Comparison of ENCODE assay signal across 21 cellular contexts in the genomic region with DNA sequence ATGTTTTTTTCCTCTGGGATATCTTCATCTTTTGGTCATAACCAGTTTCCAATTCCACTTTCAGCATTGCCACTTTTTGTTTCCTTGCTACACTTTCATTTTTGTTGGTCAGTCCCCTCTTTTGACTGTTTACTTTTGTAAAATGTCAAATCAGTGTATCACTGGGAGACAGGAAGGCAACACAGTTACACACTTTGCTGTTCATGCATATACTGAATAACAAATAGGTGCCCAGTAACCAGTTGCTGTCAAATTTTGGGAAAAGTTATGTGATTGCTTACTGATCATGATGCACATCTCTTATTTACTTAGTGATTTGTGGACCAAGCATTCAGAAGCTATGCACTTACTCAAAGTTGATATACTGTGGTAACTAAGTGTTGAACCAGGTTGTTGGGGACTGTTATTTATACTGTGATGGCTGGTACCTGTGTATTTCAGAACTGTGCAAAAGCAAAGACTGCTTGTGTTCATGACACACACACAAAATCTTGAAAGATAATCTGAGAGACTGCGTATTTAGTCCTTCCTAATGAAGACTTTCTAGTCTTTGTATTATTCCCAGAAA. TPM values are rescaled to one million over a fixed set of nuclear protein-coding genes. Genes with fewer than 3 reads are reported as not detected.
A peak's percentile ranks its signal among the peaks of the same experiment; 100 is the strongest.
DNase-seq lines count a peak whose midpoint lies in the region; ATAC-seq lines count a peak whose summit lies in the region.
"Had no signal": no experiment of that assay in that cellular context is flagged by ENCODE, and none has a peak within 500 bp of the region (broad histone marks: within the 10 kb centered on the region; RNA-seq: fewer than 3 reads in every experiment).

No MANE protein-coding gene starts in this region.

- H3K36me3 ChIP-seq in MG63 = no peaks in the 10 kb centered on the region; the same call in none of the 2 replicates
- H3K36me3 ChIP-seq: right lobe of liver, upper lobe of left lung had no signal

- peak overlapping the region; percentile 77 for H3K27ac Mint-ChIP-seq in activated T-cell treated with anti-CD3 and anti-CD28 coated beads, Interleukin-2, amount 50 U/mL, for 24 hours
- peak overlapping the region; percentile 34 for H3K27ac Mint-ChIP-seq in stimulated activated effector memory CD8-positive, alpha-beta T cell treated with anti-CD3 and anti-CD28 coated beads, Interleukin-12 subunit alpha, Interleukin-12 subunit beta, amount 100 ng/mL, for 72 hours

- DNase-seq in activated T-cell treated with anti-CD3 and anti-CD28 coated beads, Interleukin-2, amount 50 U/mL, for 24 hours = no peak
- DNase-seq in activated T-cell treated with anti-CD3 and anti-CD28 coated beads, Interleukin-2, amount 50 U/mL, for 1 hour = no peak
- DNase-seq in astrocyte of the hippocampus (ENCODE audit: low read depth, low spot score) (peak; percentile 11), MG63 (no peak), HK-2 (ENCODE audit: unreplicated experiment) (no peak)
- no peak for DNase-seq in stimulated activated effector memory CD8-positive, alpha-beta T cell treated with anti-CD3 and anti-CD28 coated beads, Interleukin-12 subunit alpha, Interleukin-12 subunit beta, amount 100 ng/mL, for 72 hours (ENCODE audit: low spot score in 2 of 2)
- no peak for DNase-seq in stimulated activated CD4-positive, alpha-beta T cell treated with anti-CD3 and anti-CD28 coated beads, Interleukin-1b, Interleukin-23, amount 100 ng/mL, for 48 hours
- DNase-seq: activated CD4-positive, alpha-beta T cell treated with anti-CD3 and anti-CD28 coated beads for 4 hours; activated effector memory CD4-positive, alpha-beta T cell treated with Interleukin-2 at 50 U/mL for 16 hours; body of pancreas; dorsolateral prefrontal cortex; esophagus squamous epithelium; Kasumi-1; NCI-H1436 treated with DMSO at 0.1 percent for 48 hours; NCI-H226; occipital lobe; right lobe of liver; SHP77; stimulated activated CD4-positive, alpha-beta T cell treated with anti-CD3 and anti-CD28 coated beads, Interleukin-4, amount 100 ng/mL, for 24 hours; upper lobe of left lung had no signal

- no peak overlapping the region for H3K4me3 Mint-ChIP-seq in activated T-cell treated with anti-CD3 and anti-CD28 coated beads, Interleukin-2, amount 50 U/mL, for 24 hours
- H3K4me3 Mint-ChIP-seq in stimulated activated effector memory CD8-positive, alpha-beta T cell treated with anti-CD3 and anti-CD28 coated beads, Interleukin-12 subunit alpha, Interleukin-12 subunit beta, amount 100 ng/mL, for 72 hours = peak overlapping the region; percentile 25

- no peaks in the 10 kb centered on the region for H3K27me3 Mint-ChIP-seq in activated T-cell treated with anti-CD3 and anti-CD28 coated beads, Interleukin-2, amount 50 U/mL, for 24 hours

- H3K36me3 Mint-ChIP-seq in activated T-cell treated with anti-CD3 and anti-CD28 coated beads, Interleukin-2, amount 50 U/mL, for 24 hours (ENCODE audit: low read depth) = peaks cover 47% of the 10 kb centered on the region
- peaks cover 48% of the 10 kb centered on the region for H3K36me3 Mint-ChIP-seq in stimulated activated effector memory CD8-positive, alpha-beta T cell treated with anti-CD3 and anti-CD28 coated beads, Interleukin-12 subunit alpha, Interleukin-12 subunit beta, amount 100 ng/mL, for 72 hours

- no peaks in the 10 kb centered on the region for H3K27me3 ChIP-seq in MG63
- H3K27me3 ChIP-seq: body of pancreas, dorsolateral prefrontal cortex, esophagus squamous epithelium, right lobe of liver, upper lobe of left lung had no signal

- H3K9me3 ChIP-seq in MG63 = no peaks in the 10 kb centered on the region
- H3K9me3 ChIP-seq: body of pancreas, esophagus squamous epithelium, right lobe of liver, upper lobe of left lung had no signal

- no peak overlapping the region for H3K4me3 ChIP-seq in MG63
- H3K4me3 ChIP-seq: body of pancreas, dorsolateral prefrontal cortex, esophagus squamous epithelium, right lobe of liver, upper lobe of left lung had no signal

- peaks cover 79% of the 10 kb centered on the region for H3K4me1 Mint-ChIP-seq in activated T-cell treated with anti-CD3 and anti-CD28 coated beads, Interleukin-2, amount 50 U/mL, for 24 hours (ENCODE audit: low read depth)
- peaks cover 53% of the 10 kb centered on the region for H3K4me1 Mint-ChIP-seq in stimulated activated effector memory CD8-positive, alpha-beta T cell treated with anti-CD3 and anti-CD28 coated beads, Interleukin-12 subunit alpha, Interleukin-12 subunit beta, amount 100 ng/mL, for 72 hours

- peak; percentile 36 for ATAC-seq in HG02938 (IDR thresholded peaks at IDR 0.05; ENCODE audit: unreplicated experiment)
- ATAC-seq in stimulated activated effector memory CD8-positive, alpha-beta T cell treated with anti-CD3 and anti-CD28 coated beads, Interleukin-12 subunit alpha, Interleukin-12 subunit beta, amount 100 ng/mL, for 72 hours = peak; percentile 79
- ATAC-seq: body of pancreas had no signal

- no peaks in the 10 kb centered on the region for H3K9me3 Mint-ChIP-seq in activated T-cell treated with anti-CD3 and anti-CD28 coated beads, Interleukin-2, amount 50 U/mL, for 24 hours
- H3K9me3 Mint-ChIP-seq in stimulated activated effector memory CD8-positive, alpha-beta T cell treated with anti-CD3 and anti-CD28 coated beads, Interleukin-12 subunit alpha, Interleukin-12 subunit beta, amount 100 ng/mL, for 72 hours = no peaks in the 10 kb centered on the region

RNA-seq across cellular contexts. Expression of a gene that starts 41.0 kb away (rescaled TPM):
- total RNA-seq in MG63 (2014; rRNA removed; shearing (Covaris generic); ENCODE audit: low replicate concordance) = 4.0 and 19.9 TPM in 2 replicates
